8 cellular contexts compared by ENCODE assay signal in genomic region chr11:35165416-35166368, GRCh38. TPM values are rescaled to one million over a fixed set of nuclear protein-coding genes. Genes with fewer than 3 reads are reported as not detected.
DNase-seq lines count a peak whose midpoint lies in the region; ATAC-seq, FAIRE-seq and TF ChIP-seq lines count a peak whose summit lies in the region.

No MANE protein-coding gene starts in this region.

- H3K4me1 ChIP-seq in CD8-positive, alpha-beta T cell (ENCODE audit: insufficient read depth, low read length) = peaks cover 97% of the 10 kb centered on the region
- H3K4me1 ChIP-seq in small intestine (ENCODE audit: control insufficient read depth in 2 of 2, insufficient read depth in 1 of 2, low read depth in 1 of 2, low read length in 1 of 2) = peaks cover 3 to 52% of the 10 kb centered on the region in 2 donors

- WGBS in small intestine, 3 donors = 43 to 62% (median 46%) methylated on average over 8 of the region's 8 CpGs

- no peaks in the 10 kb centered on the region for H3K9me3 ChIP-seq in CD8-positive, alpha-beta T cell (ENCODE audit: low read length)
- no peaks in the 10 kb centered on the region for H3K9me3 ChIP-seq in small intestine (ENCODE audit: control insufficient read depth, low read depth)

- H3K9me3 Mint-ChIP-seq in CD8-positive, alpha-beta T cell = no peaks in the 10 kb centered on the region
- no peaks in the 10 kb centered on the region for H3K9me3 Mint-ChIP-seq in IgD-negative memory B cell
- H3K9me3 Mint-ChIP-seq in nephron progenitor cell = no peaks in the 10 kb centered on the region

- H3K27ac ChIP-seq in CD8-positive, alpha-beta T cell (ENCODE audit: low read depth, low read length) = peak overlapping the region; percentile 96
- H3K27ac ChIP-seq in small intestine (ENCODE audit: low read depth in 1 of 2, low read length in 1 of 2) = peak overlapping the region; percentile 69 to 94

- peak; percentile 69 to 94 (median 83) for DNase-seq in CD8-positive, alpha-beta T cell
- DNase-seq in activated CD4-positive, alpha-beta T cell treated with anti-CD3 and anti-CD28 coated beads, Interleukin-2, amount 50 U/mL, for 24 hours (ENCODE audit: low read depth in 1 of 2, low spot score in 1 of 2) = peak; percentile 44 to 83
- DNase-seq in epithelial cell of esophagus (ENCODE audit: low read depth) = peak; percentile 75
- DNase-seq in small intestine = peak; percentile 78
- DNase-seq in nephron progenitor cell = no peak
- no peak for DNase-seq in amygdala (lab: John Stamatoyannopoulos, UW)

- peak overlapping the region; percentile 34 for H3K4me3 ChIP-seq in CD8-positive, alpha-beta T cell (ENCODE audit: low read depth, low read length)
- H3K4me3 ChIP-seq in epithelial cell of esophagus (ENCODE audit: low read length) (no peak overlapping the region), small intestine (ENCODE audit: low read depth in 1 of 2, low read length in 2 of 2) (no peak overlapping the region)

- POLR2A ChIA-PET in CD8-positive, alpha-beta T cell (lab: Charles Lee) = interaction anchor here (0.8 to 14.0 kb wide), 13 partner anchors 11 to 164 kb away, joined by 3 to 203 read pairs (median 4); partner anchors contain the start of gene CD44

- H3K4me1 Mint-ChIP-seq in CD8-positive, alpha-beta T cell (ENCODE audit: low read depth) = peaks cover 100% of the 10 kb centered on the region
- H3K4me1 Mint-ChIP-seq in IgD-negative memory B cell = peaks cover 63 to 94% (median 86%) of the 10 kb centered on the region in 3 donors
- H3K4me1 Mint-ChIP-seq in nephron progenitor cell = peaks cover 29% of the 10 kb centered on the region

- peak overlapping the region; percentile 74 for H3K4me3 Mint-ChIP-seq in CD8-positive, alpha-beta T cell
- H3K4me3 Mint-ChIP-seq in IgD-negative memory B cell (peak overlapping the region; percentile 73 to 94 (median 82)), nephron progenitor cell (no peak overlapping the region)

- no peaks in the 10 kb centered on the region for H3K27me3 ChIP-seq in CD8-positive, alpha-beta T cell (ENCODE audit: insufficient read depth, low read length)
- H3K27me3 ChIP-seq in small intestine (ENCODE audit: control insufficient read depth in 2 of 2, insufficient read depth in 2 of 2, low read length in 2 of 2) = no peaks in the 10 kb centered on the region

- H3K27ac Mint-ChIP-seq in CD8-positive, alpha-beta T cell = peak overlapping the region; percentile 100
- H3K27ac Mint-ChIP-seq in IgD-negative memory B cell = peak overlapping the region; percentile 91 to 100 (median 97)
- H3K27ac Mint-ChIP-seq in nephron progenitor cell = no peak overlapping the region

- ATAC-seq in CD8-positive, alpha-beta T cell = peak; percentile 66
- ATAC-seq in GM21390 (IDR thresholded peaks at IDR 0.05; ENCODE audit: unreplicated experiment) = peak; percentile 77

- intact Hi-C loops in CD8-positive, alpha-beta T cell (cut with DNase I, micrococcal nuclease) = loop anchor here (1.0 to 5.0 kb wide), 12 partner anchors 12 to 249 kb away; partner anchors contain the start of genes CD44 (in 2 of the 2), APIP (in 1 of the 2) and PDHX (in 1 of the 2)

- TF ChIP-seq CTCF in CD8-positive, alpha-beta T cell (IDR thresholded peaks at IDR 0.05) = no peak
- no peak for TF ChIP-seq CTCF in epithelial cell of esophagus (IDR thresholded peaks at IDR 0.05; ENCODE audit: insufficient read depth, low read depth, low read length, missing control alignments)
- no peak for TF ChIP-seq CTCF in nephron progenitor cell (IDR thresholded peaks at IDR 0.05)

- CTCF ChIA-PET in CD8-positive, alpha-beta T cell (lab: Charles Lee) = interaction anchor here (1.0 to 8.9 kb wide), 15 partner anchors 9 to 225 kb away, joined by 3 to 92 read pairs (median 6); partner anchors contain the start of gene CD44

- no peaks in the 10 kb centered on the region for H3K27me3 Mint-ChIP-seq in CD8-positive, alpha-beta T cell (ENCODE audit: low read depth)
- H3K27me3 Mint-ChIP-seq in IgD-negative memory B cell (no peaks in the 10 kb centered on the region), nephron progenitor cell (ENCODE audit: low read depth, poor library complexity) (peaks cover 3% of the 10 kb centered on the region)

- no peak for FAIRE-seq in small intestine (lab: Jason Lieb, UNC)

- H3K36me3 ChIP-seq in CD8-positive, alpha-beta T cell (ENCODE audit: insufficient read depth, low read length) = no peaks in the 10 kb centered on the region
- peaks cover 0 to 3% of the 10 kb centered on the region in 2 donors for H3K36me3 ChIP-seq in small intestine (ENCODE audit: control insufficient read depth in 2 of 2, insufficient read depth in 2 of 2, low read length in 2 of 2)

- peaks cover 57% of the 10 kb centered on the region for H3K36me3 Mint-ChIP-seq in CD8-positive, alpha-beta T cell
- H3K36me3 Mint-ChIP-seq in IgD-negative memory B cell (peaks cover 3% of the 10 kb centered on the region), nephron progenitor cell (ENCODE audit: low read depth) (no peaks in the 10 kb centered on the region)

RNA-seq across cellular contexts. Expression of gene CD44, which starts 26.7 kb away (rescaled TPM):
- total RNA-seq in CD8-positive, alpha-beta T cell = 1,000 to 10,000 TPM; 1,070 to 1,104 TPM
- polyA plus RNA-seq in IgD-negative memory B cell (176 TPM), small intestine (10 to 100 TPM in 2 of 3 donors, 1 to 10 TPM in 1; 5.4 to 89.6 (median 25.9) TPM)

Comparison
In these comparisons a context has a peak if more than half of its experiments do, and no peak if none do; other contexts are left out.
1. DNase-seq: peak in CD8-positive, alpha-beta T cell (7 of 7), activated CD4-positive, alpha-beta T cell treated with anti-CD3 and anti-CD28 coated beads, Interleukin-2, amount 50 U/mL, for 24 hours (2 of 2), epithelial cell of esophagus (single experiment) and small intestine (single experiment); none in nephron progenitor cell (single experiment) and amygdala (0 of 56).